In genomic region chr5:171428849-171429542, GRCh38 we compare ENCODE assay signal across 16 cellular contexts. TPM values are rescaled to one million over a fixed set of nuclear protein-coding genes. Genes with fewer than 3 reads are reported as not detected.
DNase-seq lines count a peak whose midpoint lies in the region; ATAC-seq, FAIRE-seq and TF ChIP-seq lines count a peak whose summit lies in the region.
"Had no signal": no experiment of that assay in that cellular context is flagged by ENCODE, and none has a peak within 500 bp of the region (broad histone marks: within the 10 kb centered on the region; RNA-seq: fewer than 3 reads in every experiment).

No MANE protein-coding gene starts in this region.

- no peak overlapping the region for H3K56ac ChIP-seq in H1 (replicated peaks; ENCODE audit: insufficient read length, low read depth, low read length)

- no peak overlapping the region for H2BK5ac ChIP-seq in H1 (ENCODE audit: low read depth, low read length)
- no peak overlapping the region for H2BK5ac ChIP-seq in neuronal stem cell (ENCODE audit: low read length)

- no peaks in the 10 kb centered on the region for H3K36me3 ChIP-seq in H1 (ENCODE audit: control insufficient read depth in 2 of 4, insufficient read depth in 4 of 4, low read length in 3 of 4)
- H3K36me3 ChIP-seq in neuronal stem cell (replicated peaks in 1 of 2; ENCODE audit: control insufficient read depth in 2 of 2, insufficient read depth in 2 of 2, low read length in 2 of 2), result no peaks in the 10 kb centered on the region
- no peaks in the 10 kb centered on the region for H3K36me3 ChIP-seq in tibial artery

- no peak overlapping the region for H2AK5ac ChIP-seq in H1 (ENCODE audit: low read depth, low read length)
- peak overlapping the region; percentile 57 for H2AK5ac ChIP-seq in neuronal stem cell (ENCODE audit: low read depth, low read length)

- no peaks in the 10 kb centered on the region for H3K79me2 ChIP-seq in H1 (ENCODE audit: control insufficient read depth in 1 of 2, insufficient read depth in 2 of 2, low read length in 2 of 2)

- H4K5ac ChIP-seq in H1 (ENCODE audit: insufficient read length, low read depth, low read length), result no peak overlapping the region

- DNase-seq in activated effector memory CD4-positive, alpha-beta T cell treated with anti-CD3 and anti-CD28 coated beads, Interleukin-2, amount 50 U/mL, for 16 hours, result peak; percentile 27
- no peak for DNase-seq in activated effector memory CD4-positive, alpha-beta T cell treated with Interleukin-2 at 50 U/mL for 16 hours
- DNase-seq in H1 (ENCODE audit: low read depth in 1 of 2, low spot score in 2 of 2) (no peak), neuronal stem cell (ENCODE audit: low spot score) (no peak), tibial artery (peak; percentile 16 to 50), erythroblast (lab: John Stamatoyannopoulos, UW) (no peak), Ammon's horn (ENCODE audit: low spot score) (no peak)
- DNase-seq: C1 segment of cervical spinal cord, DMS153, NCI-H1417, NCI-H2029 treated with DMSO at 0.1 percent for 48 hours, NCI-H510A, NCI-H82, SHP77 had no signal

- intact Hi-C loops in tibial artery (cut with DNase I; ENCODE audit: low total_unique reads), result no loop called here

- H3K4me3 ChIP-seq in H1 (ENCODE audit: extremely low read depth in 1 of 4, insufficient read depth in 2 of 4, low read depth in 3 of 4, low read length in 4 of 4) (no peak overlapping the region), neuronal stem cell (ENCODE audit: low read length in 2 of 2) (no peak overlapping the region), tibial artery (no peak overlapping the region)

- no peak for TF ChIP-seq RAD21 in H1 (IDR thresholded peaks at IDR 0.05 in 1 of 2, conservative IDR thresholded peaks at IDR 0.05 in 1 of 2; ENCODE audit: low read depth in 2 of 2, low read length in 2 of 2)

- H2BK120ac ChIP-seq in H1 (replicated peaks; ENCODE audit: low read depth, low read length), result no peak overlapping the region
- no peak overlapping the region for H2BK120ac ChIP-seq in neuronal stem cell (ENCODE audit: low read depth, low read length)

- CTCF ChIA-PET in H1 (lab: Charles Lee; ENCODE audit: partially characterized antibody), result interaction anchor here (0.6 to 0.8 kb wide), 3 partner anchors 10 to 405 kb away, joined by 3 read pairs; no protein-coding TSS in a partner anchor

- H3K4ac ChIP-seq in H1 (replicated peaks; ENCODE audit: insufficient read length, low read depth, low read length) (peak overlapping the region; percentile 44), neuronal stem cell (ENCODE audit: low read length) (no peak overlapping the region)

- no peak overlapping the region for H3K14ac ChIP-seq in H1 (ENCODE audit: insufficient read length)
- no peak overlapping the region for H3K14ac ChIP-seq in neuronal stem cell (ENCODE audit: low read length)

- no peak overlapping the region for H2BK12ac ChIP-seq in H1 (ENCODE audit: low read depth, low read length)
- no peak overlapping the region for H2BK12ac ChIP-seq in neuronal stem cell (ENCODE audit: low read length)

- ATAC-seq in GM21528 (IDR thresholded peaks at IDR 0.05; ENCODE audit: low FRiP score, unreplicated experiment), result no peak

- no peak for TF ChIP-seq EP300 in H1 (IDR thresholded peaks at IDR 0.05; ENCODE audit: borderline replicate concordance in 1 of 2, low read depth in 2 of 2, low read length in 2 of 2)

- H4K91ac ChIP-seq in H1 (replicated peaks; ENCODE audit: insufficient read length, low read length), result no peak overlapping the region
- no peak overlapping the region for H4K91ac ChIP-seq in neuronal stem cell (ENCODE audit: low read depth, low read length, poor library complexity)

- H3K4me2 ChIP-seq in H1 (ENCODE audit: insufficient read depth in 1 of 2, low read depth in 2 of 2, low read length in 2 of 2) (no peak overlapping the region), neuronal stem cell (ENCODE audit: insufficient read depth, low read length, poor library complexity, severe bottlenecking) (no peak overlapping the region)

- TF ChIP-seq POLR2A in H1 (IDR thresholded peaks at IDR 0.05; ENCODE audit: control extremely low read depth in 1 of 2, low read depth in 2 of 2, low read length in 2 of 2), result no peak
- no peak for TF ChIP-seq POLR2A in erythroblast (IDR thresholded peaks at IDR 0.05; ENCODE audit: low read length)

- H2BK15ac ChIP-seq in H1 (ENCODE audit: low read length) (no peak overlapping the region), neuronal stem cell (ENCODE audit: low read length) (peak overlapping the region; percentile 70)

- 89% methylated on average over 12 of the region's 15 CpGs; no CpG with 5 or more reads in 1 of the 2 experiments for WGBS in H1 (ENCODE audit: extremely low coverage in 1 of 2, insufficient coverage in 1 of 2, insufficient read length in 1 of 2, insufficient replicate concordance in 2 of 2, low coverage in 1 of 2, low lambda C conversion rate in 2 of 2, missing lambda C conversion rate in 1 of 2), 2 experiments
- no CpG with 5 or more reads among the region's 15 CpGs for WGBS in neuronal stem cell (ENCODE audit: extremely low coverage in 2 of 2, insufficient read length in 2 of 2, insufficient replicate concordance in 1 of 2), 2 donors

- H3K18ac ChIP-seq in H1 (ENCODE audit: extremely low read depth, low read length) (no peak overlapping the region), neuronal stem cell (ENCODE audit: low read length) (peak overlapping the region; percentile 37)

- H3K9ac ChIP-seq in H1 (replicated peaks in 1 of 4; ENCODE audit: extremely low read depth in 1 of 4, low read depth in 3 of 4, low read length in 3 of 4), result no peak overlapping the region
- no peak overlapping the region for H3K9ac ChIP-seq in neuronal stem cell (ENCODE audit: low read depth, low read length, poor library complexity)

- no peak overlapping the region for H3K27ac ChIP-seq in H1 (ENCODE audit: low read depth, low read length)
- no peak overlapping the region for H3K27ac ChIP-seq in neuronal stem cell (replicated peaks; ENCODE audit: low read length)
- H3K27ac ChIP-seq in tibial artery, result no peak overlapping the region

- no peaks in the 10 kb centered on the region for H3K79me1 ChIP-seq in H1 (ENCODE audit: low read depth, low read length)
- H3K79me1 ChIP-seq in neuronal stem cell (ENCODE audit: low read depth, low read length), result no peaks in the 10 kb centered on the region

- H3K23ac ChIP-seq in H1 (ENCODE audit: insufficient read length), result no peak overlapping the region
- H3K23ac ChIP-seq in neuronal stem cell (ENCODE audit: low read depth, low read length, poor library complexity), result no peak overlapping the region

- POLR2A ChIA-PET in H1 (lab: Charles Lee; ENCODE audit: partially characterized antibody), result interaction anchor here (3.3 kb wide), 1 partner anchor 14 kb away, joined by 19 read pairs; no protein-coding TSS in a partner anchor

- H4K8ac ChIP-seq in H1 (ENCODE audit: extremely low read depth, insufficient read depth, low read length), result no peak overlapping the region
- H4K8ac ChIP-seq in neuronal stem cell (ENCODE audit: low read depth, low read length), result no peak overlapping the region

- H3K4me1 ChIP-seq in H1 (replicated peaks in 1 of 4; ENCODE audit: control insufficient read depth in 3 of 4, insufficient read depth in 4 of 4, low read length in 3 of 4) (peaks cover 0 to 10% (median 7%) of the 10 kb centered on the region in 4 experiments; a peak in 3 of 7 replicates), neuronal stem cell (ENCODE audit: control insufficient read depth in 2 of 2, insufficient read depth in 1 of 2, low read depth in 1 of 2, low read length in 2 of 2) (peaks cover 8 to 13% of the 10 kb centered on the region in 2 donors), tibial artery (no peaks in the 10 kb centered on the region)

- no peak for FAIRE-seq in H1 (lab: Jason Lieb, UNC)

- H4K20me1 ChIP-seq in H1 (replicated peaks in 1 of 2; ENCODE audit: control insufficient read depth in 1 of 2, insufficient read depth in 2 of 2, low read length in 2 of 2), result no peaks in the 10 kb centered on the region

- no peak overlapping the region for H2BK20ac ChIP-seq in H1 (ENCODE audit: low read length)

- TF ChIP-seq CTCF in H1 (IDR thresholded peaks at IDR 0.05; ENCODE audit: control extremely low read depth in 1 of 3, insufficient read depth in 1 of 3, low read depth in 1 of 3, low read length in 3 of 3), result no peak
- TF ChIP-seq CTCF in tibial artery (IDR thresholded peaks at IDR 0.05), result no peak

- H3K9me3 ChIP-seq in H1 (ENCODE audit: insufficient read depth in 2 of 2, low read depth in 1 of 2, low read length in 1 of 2) (no peaks in the 10 kb centered on the region), neuronal stem cell (replicated peaks in 1 of 2; ENCODE audit: control insufficient read depth in 2 of 2, insufficient read depth in 1 of 2, low read depth in 1 of 2, low read length in 2 of 2) (no peaks in the 10 kb centered on the region), tibial artery (no peaks in the 10 kb centered on the region)

- no peak overlapping the region for H2AFZ ChIP-seq in H1 (ENCODE audit: low read length)
- H2AFZ ChIP-seq in neuronal stem cell (ENCODE audit: low read length), result no peak overlapping the region

- H3K27me3 ChIP-seq in H1 (replicated peaks in 1 of 4; ENCODE audit: control insufficient read depth in 3 of 4, extremely low read depth in 1 of 4, insufficient read depth in 3 of 4, low read length in 3 of 4) (no peaks in the 10 kb centered on the region), neuronal stem cell (ENCODE audit: control insufficient read depth in 3 of 3, insufficient read depth in 3 of 3, low read depth in 1 of 3, low read length in 3 of 3) (no peaks in the 10 kb centered on the region), tibial artery (no peaks in the 10 kb centered on the region)

- H3K23me2 ChIP-seq in H1 (ENCODE audit: low read depth, low read length), result no peaks in the 10 kb centered on the region

RNA-seq across cellular contexts. Expression of gene FGF18, which starts 9.5 kb away (rescaled TPM):
- 0.63 and 1.3 TPM in 2 replicates for total RNA-seq in H1 (2021; fragmentation: NEBNext Ultra II Directional; extraction: Animal tissue kit (Norgen Biotek cat#: 25700))
- 0.54 and 0.64 TPM in 2 replicates for polyA plus RNA-seq in H1 (2011; rRNA removed)
- 0.49 TPM for polyA plus RNA-seq in H1 (2011; cell fraction: cytosol; rRNA removed)
- polyA plus RNA-seq in H1 (2011; cell fraction: nucleus; rRNA removed), result 0.76 TPM
- 0.32 to 0.57 TPM (median 0.39 TPM) in 4 replicates for polyA plus RNA-seq in H1 (2012, experiment 1 of 2)
- polyA plus RNA-seq in H1 (2012, experiment 2 of 2), result 0.49 TPM
- 1.4 TPM for polyA plus RNA-seq in H1 (2013, experiment 1 of 2)
- polyA plus RNA-seq in H1 (2013, experiment 2 of 2), result 1.3 TPM
- polyA minus RNA-seq in H1 (2011; rRNA and poly(A)+ RNA removed), result 0.22 TPM in 1 of 2 replicates, not detected in the other
- polyA minus RNA-seq in H1 (2011; cell fraction: cytosol; rRNA and poly(A)+ RNA removed), result 0.73 TPM
- polyA minus RNA-seq in H1 (2011; cell fraction: nucleus; rRNA and poly(A)+ RNA removed), result not detected
- polyA plus RNA-seq in neuronal stem cell (2013, experiment 1 of 2), result 0.22 TPM
- 0.19 TPM for polyA plus RNA-seq in neuronal stem cell (2013, experiment 2 of 2)
- polyA plus RNA-seq: IgD-negative memory B cell had no signal

RNA-seq across cellular contexts. Expression of gene NPM1, which starts 41.3 kb away (rescaled TPM):
- total RNA-seq in H1 (2021; fragmentation: NEBNext Ultra II Directional; extraction: Animal tissue kit (Norgen Biotek cat#: 25700)), result 4,042 and 4,211 TPM in 2 replicates
- 2,182 and 2,865 TPM in 2 replicates for polyA plus RNA-seq in H1 (2011; rRNA removed)
- 2,969 TPM for polyA plus RNA-seq in H1 (2011; cell fraction: cytosol; rRNA removed)
- 1,346 TPM for polyA plus RNA-seq in H1 (2011; cell fraction: nucleus; rRNA removed)
- polyA plus RNA-seq in H1 (2012, experiment 1 of 2), result 3,982 to 7,380 TPM (median 6,139 TPM) in 4 replicates
- 312 TPM for polyA plus RNA-seq in H1 (2012, experiment 2 of 2)
- polyA plus RNA-seq in H1 (2013, experiment 1 of 2), result 3,410 TPM
- polyA plus RNA-seq in H1 (2013, experiment 2 of 2), result 3,424 TPM
- 2,157 and 2,667 TPM in 2 replicates for polyA minus RNA-seq in H1 (2011; rRNA and poly(A)+ RNA removed)
- polyA minus RNA-seq in H1 (2011; cell fraction: cytosol; rRNA and poly(A)+ RNA removed), result 5,713 TPM
- polyA minus RNA-seq in H1 (2011; cell fraction: nucleus; rRNA and poly(A)+ RNA removed), result 2,033 TPM
- polyA plus RNA-seq in neuronal stem cell (2013, experiment 1 of 2), result 2,664 TPM
- polyA plus RNA-seq in neuronal stem cell (2013, experiment 2 of 2), result 2,628 TPM

Comparison
In these comparisons a context has a peak if more than half of its experiments do, and no peak if none do; other contexts are left out.
1. DNase-seq: peak in activated effector memory CD4-positive, alpha-beta T cell treated with anti-CD3 and anti-CD28 coated beads, Interleukin-2, amount 50 U/mL, for 16 hours (single experiment) and tibial artery (2 of 2); none in activated effector memory CD4-positive, alpha-beta T cell treated with Interleukin-2 at 50 U/mL for 16 hours (single experiment), H1 (0 of 2), neuronal stem cell (single experiment), erythroblast (0 of 2) and Ammon's horn (single experiment).